In the genomic region with DNA sequence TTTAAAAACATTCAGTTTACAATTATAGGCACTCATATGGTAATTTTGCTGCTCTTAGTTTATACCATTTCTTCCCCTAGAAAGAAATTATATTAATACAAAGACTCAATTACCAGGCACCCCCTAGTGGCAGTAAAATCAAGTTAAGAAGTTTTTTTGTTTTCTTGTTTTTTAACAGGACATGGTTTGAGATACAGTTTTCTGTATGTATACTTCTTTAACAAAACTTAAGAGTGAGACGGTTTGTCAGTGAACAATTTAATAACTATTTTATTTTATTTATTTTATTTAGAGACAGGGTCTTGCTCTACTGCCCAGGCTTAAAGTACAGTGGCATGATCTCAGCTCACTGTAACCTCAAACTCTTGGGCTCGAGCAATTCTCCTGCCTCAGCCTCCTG, we compare ENCODE assay signal across 8 cellular contexts.
DNase-seq lines count a peak whose midpoint lies in the region; ATAC-seq and TF ChIP-seq lines count a peak whose summit lies in the region.

No MANE protein-coding gene starts in this region.

- H3K4me3 Mint-ChIP-seq in naive thymus-derived CD4-positive, alpha-beta T cell: no peak overlapping the region

- CTCF ChIA-PET in naive thymus-derived CD4-positive, alpha-beta T cell (lab: Charles Lee): interaction anchor here (0.6 kb wide), 1 partner anchor 55 kb away, joined by 3 read pairs; no protein-coding TSS in a partner anchor

- TF ChIP-seq CTCF in fibroblast of lung (conservative IDR thresholded peaks at IDR 0.05 in 1 of 2, IDR thresholded peaks at IDR 0.05 in 1 of 2; ENCODE audit: low read depth in 1 of 2, low read length in 2 of 2) (peak; percentile 31 to 53), thoracic aorta (IDR thresholded peaks at IDR 0.05) (peak; percentile 32), suprapubic skin (IDR thresholded peaks at IDR 0.05) (peak in 1 of 2 donors; percentile 21)

- intact Hi-C loops in naive thymus-derived CD4-positive, alpha-beta T cell (cut with micrococcal nuclease): loop anchor here in 1 of 2 donors (1.0 kb wide), 1 partner anchor 367 kb away; no protein-coding TSS in a partner anchor

- H3K36me3 ChIP-seq in fibroblast of lung (ENCODE audit: control insufficient read depth, insufficient read depth, low read length): no peaks in the 10 kb centered on the region
- no peaks in the 10 kb centered on the region for H3K36me3 ChIP-seq in thoracic aorta
- no peaks in the 10 kb centered on the region for H3K36me3 ChIP-seq in suprapubic skin
- H3K36me3 ChIP-seq in naive thymus-derived CD4-positive, alpha-beta T cell (ENCODE audit: control insufficient read depth in 2 of 3, insufficient read depth in 3 of 3, low read length in 3 of 3): peaks cover 0 to 8% (median 0%) of the 10 kb centered on the region in 3 experiments

- 80% methylated on average over 2 of the region's 2 CpGs for WGBS in suprapubic skin

- no peak overlapping the region for H3K9ac ChIP-seq in fibroblast of lung (ENCODE audit: insufficient read depth, low read length)

- H3K27me3 ChIP-seq in fibroblast of lung (ENCODE audit: control insufficient read depth, insufficient read depth, low read length) (no peaks in the 10 kb centered on the region), thoracic aorta (replicated peaks; ENCODE audit: insufficient read depth) (no peaks in the 10 kb centered on the region), suprapubic skin (no peaks in the 10 kb centered on the region)
- no peaks in the 10 kb centered on the region for H3K27me3 ChIP-seq in naive thymus-derived CD4-positive, alpha-beta T cell (ENCODE audit: control insufficient read depth in 2 of 2, insufficient read depth in 2 of 2, low read length in 2 of 2)

- H3K4me1 ChIP-seq in fibroblast of lung (ENCODE audit: control insufficient read depth, extremely low read depth, insufficient read depth, low read length): no peaks in the 10 kb centered on the region
- H3K4me1 ChIP-seq in thoracic aorta (ENCODE audit: control insufficient read depth in 1 of 2, low read depth in 2 of 2): peaks cover 3 to 14% of the 10 kb centered on the region in 2 donors
- H3K4me1 ChIP-seq in suprapubic skin: no peaks in the 10 kb centered on the region
- no peaks in the 10 kb centered on the region for H3K4me1 ChIP-seq in naive thymus-derived CD4-positive, alpha-beta T cell (ENCODE audit: control insufficient read depth in 2 of 2, insufficient read depth in 2 of 2, low read length in 2 of 2)

- no peaks in the 10 kb centered on the region for H4K20me1 ChIP-seq in fibroblast of lung (ENCODE audit: control insufficient read depth, extremely low read depth, insufficient read depth, low read length)

- DNase-seq in SHP77 (lab: John Stamatoyannopoulos, UW): peak; percentile 2 to 7
- no peak for DNase-seq in SHP77 treated with DMSO at 0.1 percent for 48 hours (lab: John Stamatoyannopoulos, UW)
- peak; percentile 12 for DNase-seq in NCI-H748 treated with DMSO at 0.1 percent for 48 hours (lab: John Stamatoyannopoulos, UW)
- DNase-seq in fibroblast of lung (ENCODE audit: low read depth in 2 of 2): peak; percentile 18 to 53
- no peak for DNase-seq in thoracic aorta (ENCODE audit: low spot score)
- DNase-seq in suprapubic skin (ENCODE audit: low spot score in 2 of 2): no peak
- DNase-seq in naive thymus-derived CD4-positive, alpha-beta T cell: no peak

- no peaks in the 10 kb centered on the region for H3K27me3 Mint-ChIP-seq in naive thymus-derived CD4-positive, alpha-beta T cell

- no peaks in the 10 kb centered on the region for H3K79me2 ChIP-seq in fibroblast of lung (ENCODE audit: control insufficient read depth, insufficient read depth, low read length)

- H3K9me3 ChIP-seq in fibroblast of lung (ENCODE audit: control insufficient read depth, insufficient read depth, low read depth, low read length): no peaks in the 10 kb centered on the region
- no peaks in the 10 kb centered on the region for H3K9me3 ChIP-seq in thoracic aorta
- H3K9me3 ChIP-seq in suprapubic skin: no peaks in the 10 kb centered on the region
- H3K9me3 ChIP-seq in naive thymus-derived CD4-positive, alpha-beta T cell (ENCODE audit: control insufficient read depth in 2 of 3, low read length in 3 of 3): no peaks in the 10 kb centered on the region

- TF ChIP-seq EP300 in suprapubic skin (IDR thresholded peaks at IDR 0.05): no peak

- H2AFZ ChIP-seq in fibroblast of lung (ENCODE audit: low read length): no peak overlapping the region

- peaks cover 0 to 1% (median 0%) of the 10 kb centered on the region in 11 donors for H3K9me3 Mint-ChIP-seq in naive thymus-derived CD4-positive, alpha-beta T cell

- no peak overlapping the region for H3K4me2 ChIP-seq in fibroblast of lung (ENCODE audit: extremely low read depth, insufficient read depth, low read length)

- H3K4me3 ChIP-seq in fibroblast of lung (replicated peaks in 1 of 4; ENCODE audit: control extremely low read depth in 1 of 4, insufficient read depth in 1 of 4, low read depth in 3 of 4, low read length in 4 of 4) (no peak overlapping the region), thoracic aorta (no peak overlapping the region), suprapubic skin (no peak overlapping the region)
- H3K4me3 ChIP-seq in naive thymus-derived CD4-positive, alpha-beta T cell (ENCODE audit: low read length): no peak overlapping the region

- H3K36me3 Mint-ChIP-seq in naive thymus-derived CD4-positive, alpha-beta T cell: peaks cover 7 to 43% (median 39%) of the 10 kb centered on the region in 5 donors

- no peak for ATAC-seq in thoracic aorta (ENCODE audit: insufficient number of reproducible peaks, low FRiP score, low read depth)
- ATAC-seq in HG03521 (IDR thresholded peaks at IDR 0.05; ENCODE audit: unreplicated experiment): no peak
- no peak for ATAC-seq in naive thymus-derived CD4-positive, alpha-beta T cell

- H3K4me1 Mint-ChIP-seq in naive thymus-derived CD4-positive, alpha-beta T cell: peaks cover 3 to 19% (median 6%) of the 10 kb centered on the region in 7 donors

- no peak for TF ChIP-seq POLR2A in suprapubic skin (IDR thresholded peaks at IDR 0.05)

- POLR2A ChIA-PET in naive thymus-derived CD4-positive, alpha-beta T cell (lab: Charles Lee): interaction anchor here (0.6 kb wide), 1 partner anchor 54 kb away, joined by 3 read pairs; no protein-coding TSS in a partner anchor

- no peak overlapping the region for H3K27ac ChIP-seq in fibroblast of lung (ENCODE audit: insufficient read depth, low read length)
- no peak overlapping the region for H3K27ac ChIP-seq in thoracic aorta
- no peak overlapping the region for H3K27ac ChIP-seq in suprapubic skin
- no peak overlapping the region for H3K27ac ChIP-seq in naive thymus-derived CD4-positive, alpha-beta T cell (ENCODE audit: low read depth, low read length)

- H3K27ac Mint-ChIP-seq in naive thymus-derived CD4-positive, alpha-beta T cell: no peak overlapping the region

Comparison
In these comparisons a context has a peak if more than half of its experiments do, and no peak if none do; other contexts are left out.
1. DNase-seq: peak in SHP77 (2 of 2), NCI-H748 treated with DMSO at 0.1 percent for 48 hours (single experiment) and fibroblast of lung (2 of 2); none in SHP77 treated with DMSO at 0.1 percent for 48 hours (single experiment), thoracic aorta (single experiment), suprapubic skin (0 of 2) and naive thymus-derived CD4-positive, alpha-beta T cell (0 of 9).